In the genomic region with DNA sequence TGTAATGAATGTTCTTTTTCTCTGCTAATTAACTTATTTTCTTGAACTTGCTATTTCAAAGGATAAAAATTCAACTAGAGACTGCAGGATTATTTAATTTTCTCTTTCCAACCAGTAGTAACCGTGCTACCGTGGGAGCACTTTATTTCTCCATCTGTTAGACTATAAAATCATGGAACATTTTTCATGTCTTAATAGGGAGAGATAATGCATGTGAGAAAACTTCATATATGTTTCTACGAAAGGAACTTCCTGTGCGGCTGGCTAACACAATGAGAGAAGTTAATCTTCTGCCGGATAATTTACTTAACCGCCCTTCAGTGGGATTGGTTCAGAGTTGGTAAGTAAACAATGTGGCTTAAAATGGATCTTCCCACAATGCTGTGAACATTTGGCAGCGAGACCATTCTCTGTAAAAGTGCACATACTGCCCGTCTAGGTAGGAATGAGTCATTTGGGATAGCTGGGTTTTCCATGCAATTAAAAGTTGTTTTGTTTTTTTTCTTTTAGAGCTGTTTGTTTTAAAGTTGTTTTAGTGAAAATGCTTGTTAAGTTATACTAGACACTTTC, we compare ENCODE assay signal across 8 cellular contexts. TPM values are rescaled to one million over a fixed set of nuclear protein-coding genes. Genes with fewer than 3 reads are reported as not detected.
A peak's percentile ranks its signal among the peaks of the same experiment; 100 is the strongest.
DNase-seq lines count a peak whose midpoint lies in the region; ATAC-seq and TF ChIP-seq lines count a peak whose summit lies in the region.

No MANE protein-coding gene starts in this region.

- H3K9ac ChIP-seq in PC-3 (ENCODE audit: low read length), result peak overlapping the region; percentile 48

- H3K4me1 Mint-ChIP-seq in activated naive CD8-positive, alpha-beta T cell (ENCODE audit: low read depth), result peaks cover 40% of the 10 kb centered on the region
- H3K4me1 Mint-ChIP-seq in activated naive CD8-positive, alpha-beta T cell treated with anti-CD3 and anti-CD28 coated beads, Interleukin-2, amount 50 U/mL, for 24 hours, result peaks cover 43% of the 10 kb centered on the region

- no peaks in the 10 kb centered on the region for H3F3A ChIP-seq in PC-3 (ENCODE audit: low read length, unreplicated experiment)

- no peaks in the 10 kb centered on the region for H3K27me3 Mint-ChIP-seq in activated naive CD8-positive, alpha-beta T cell
- H3K27me3 Mint-ChIP-seq in activated naive CD8-positive, alpha-beta T cell treated with anti-CD3 and anti-CD28 coated beads, Interleukin-2, amount 50 U/mL, for 24 hours, result no peaks in the 10 kb centered on the region

- no peaks in the 10 kb centered on the region for H3K36me3 Mint-ChIP-seq in activated naive CD8-positive, alpha-beta T cell
- peaks cover 6% of the 10 kb centered on the region for H3K36me3 Mint-ChIP-seq in activated naive CD8-positive, alpha-beta T cell treated with anti-CD3 and anti-CD28 coated beads, Interleukin-2, amount 50 U/mL, for 24 hours (ENCODE audit: low read depth)

- H3K9me3 ChIP-seq in PC-3 (ENCODE audit: low read length) (no peaks in the 10 kb centered on the region), esophagus muscularis mucosa (no peaks in the 10 kb centered on the region), prostate gland (no peaks in the 10 kb centered on the region)

- H3K27ac Mint-ChIP-seq in activated naive CD8-positive, alpha-beta T cell, result peak overlapping the region; percentile 89
- H3K27ac Mint-ChIP-seq in activated naive CD8-positive, alpha-beta T cell treated with anti-CD3 and anti-CD28 coated beads, Interleukin-2, amount 50 U/mL, for 24 hours, result no peak overlapping the region

- H3K9me3 Mint-ChIP-seq in activated naive CD8-positive, alpha-beta T cell (ENCODE audit: low read depth), result no peaks in the 10 kb centered on the region
- H3K9me3 Mint-ChIP-seq in activated naive CD8-positive, alpha-beta T cell treated with anti-CD3 and anti-CD28 coated beads, Interleukin-2, amount 50 U/mL, for 24 hours, result no peaks in the 10 kb centered on the region

- no peak for TF ChIP-seq EP300 in esophagus muscularis mucosa (IDR thresholded peaks at IDR 0.05)

- H2AFZ ChIP-seq in PC-3 (ENCODE audit: low read length), result peak overlapping the region; percentile 47

- no peak for ATAC-seq in activated naive CD8-positive, alpha-beta T cell treated with anti-CD3 and anti-CD28 coated beads, Interleukin-2, amount 50 U/mL, for 24 hours
- peak; percentile 96 for ATAC-seq in PC-3
- ATAC-seq in GM18873 (IDR thresholded peaks at IDR 0.05; ENCODE audit: low FRiP score, unreplicated experiment), result no peak
- ATAC-seq in HG03159 (IDR thresholded peaks at IDR 0.05; ENCODE audit: unreplicated experiment), result no peak

- peak overlapping the region; percentile 88 for H3K27ac ChIP-seq in PC-3 (ENCODE audit: low read length)
- peak overlapping the region; percentile 50 to 72 (median 58) for H3K27ac ChIP-seq in esophagus muscularis mucosa (replicated peaks in 1 of 4)
- peak overlapping the region; percentile 58 to 63 for H3K27ac ChIP-seq in prostate gland

- BruUV-seq in PC-3 (replicated peaks; lab: Mats Ljungman, UMichigan), result no TSS peak

- TF ChIP-seq POLR2A in esophagus muscularis mucosa (IDR thresholded peaks at IDR 0.05; ENCODE audit: low read depth), result no peak
- TF ChIP-seq POLR2A in prostate gland (IDR thresholded peaks at IDR 0.05), result no peak

- no peak for TF ChIP-seq CTCF in PC-3 (conservative IDR thresholded peaks at IDR 0.05; ENCODE audit: low read depth, low read length)
- TF ChIP-seq CTCF in esophagus muscularis mucosa (IDR thresholded peaks at IDR 0.05), result no peak
- TF ChIP-seq CTCF in prostate gland (IDR thresholded peaks at IDR 0.05), result no peak

- H3K4me3 ChIP-seq in PC-3 (ENCODE audit: low read length) (peak overlapping the region; percentile 57), esophagus muscularis mucosa (peak overlapping the region in 1 of 4 donors; percentile 0), prostate gland (no peak overlapping the region)

- CTCF ChIA-PET in PC-3 (lab: Charles Lee), result interaction anchor here (0.6 kb wide), 1 partner anchor 260 kb away, joined by 3 read pairs; no protein-coding TSS in a partner anchor

- H3K4me2 ChIP-seq in PC-3 (ENCODE audit: low read length), result peak overlapping the region; percentile 86

- no peak overlapping the region for H3K4me3 Mint-ChIP-seq in activated naive CD8-positive, alpha-beta T cell
- no peak overlapping the region for H3K4me3 Mint-ChIP-seq in activated naive CD8-positive, alpha-beta T cell treated with anti-CD3 and anti-CD28 coated beads, Interleukin-2, amount 50 U/mL, for 24 hours

- no peaks in the 10 kb centered on the region for H3K36me3 ChIP-seq in PC-3 (ENCODE audit: low read depth, low read length)
- H3K36me3 ChIP-seq in esophagus muscularis mucosa, result no peaks in the 10 kb centered on the region
- no peaks in the 10 kb centered on the region for H3K36me3 ChIP-seq in prostate gland

- DNase-seq in activated naive CD8-positive, alpha-beta T cell treated with anti-CD3 and anti-CD28 coated beads, Interleukin-2, amount 50 U/mL, for 24 hours, result no peak
- DNase-seq in PC-3 (peak; percentile 91), esophagus muscularis mucosa (ENCODE audit: extremely low spot score) (no peak), prostate gland (ENCODE audit: low spot score) (peak; percentile 74), midbrain (lab: John Stamatoyannopoulos, UW) (no peak)

- intact Hi-C loops in PC-3 (cut with micrococcal nuclease) (loop anchor here (1.0 to 2.0 kb wide), 3 partner anchors 30 to 235 kb away; a partner anchor contains a TSS), esophagus muscularis mucosa (cut with DNase I) (loop anchor here (10.0 kb wide), 1 partner anchor 240 kb away; no protein-coding TSS in a partner anchor), prostate gland (cut with DNase I) (loop anchor here (10.0 kb wide), 1 partner anchor 240 kb away; no protein-coding TSS in a partner anchor)

- H3K79me2 ChIP-seq in PC-3 (ENCODE audit: low read length), result no peaks in the 10 kb centered on the region

- H3K9me2 ChIP-seq in PC-3 (replicated peaks; ENCODE audit: low read length), result no peaks in the 10 kb centered on the region

- H4K20me1 ChIP-seq in PC-3 (ENCODE audit: low read length), result no peaks in the 10 kb centered on the region

- H3K4me1 ChIP-seq in PC-3 (ENCODE audit: insufficient read depth, low read length), result peaks cover 30% of the 10 kb centered on the region
- H3K4me1 ChIP-seq in esophagus muscularis mucosa, result peaks cover 3 to 28% (median 24%) of the 10 kb centered on the region in 4 donors
- H3K4me1 ChIP-seq in prostate gland (replicated peaks), result no peaks in the 10 kb centered on the region

- POLR2A ChIA-PET in PC-3 (lab: Charles Lee; ENCODE audit: unreplicated experiment), result no interaction called here

- H3K27me3 ChIP-seq in PC-3 (ENCODE audit: low read length) (no peaks in the 10 kb centered on the region), esophagus muscularis mucosa (no peaks in the 10 kb centered on the region), prostate gland (replicated peaks; ENCODE audit: insufficient read depth) (no peaks in the 10 kb centered on the region)

- 50% methylated on average over 8 of the region's 8 CpGs for WGBS in esophagus muscularis mucosa
- under 1% methylated on average over 8 of the region's 8 CpGs for WGBS in prostate gland

RNA-seq across cellular contexts. Expression of a gene that starts 29.5 kb away (rescaled TPM):
- total RNA-seq in PC-3 (2014; rRNA removed) (22.6 and 24.4 TPM in 2 replicates), esophagus muscularis mucosa (10 to 100 TPM; 38.4 to 63.4 (median 53.4) TPM), prostate gland (10 to 100 TPM; 41.6 to 54.3 TPM)

Comparison
In these comparisons a context has a peak if more than half of its experiments do, and no peak if none do; other contexts are left out.
1. DNase-seq: peak in PC-3 (single experiment) and prostate gland (single experiment); none in activated naive CD8-positive, alpha-beta T cell treated with anti-CD3 and anti-CD28 coated beads, Interleukin-2, amount 50 U/mL, for 24 hours (single experiment), esophagus muscularis mucosa (single experiment) and midbrain (single experiment).
2. Peak in every context shown above with its lines, with median percentiles within 50 percentile points of each other: H3K27ac ChIP-seq.